Comparison of ENCODE assay signal across 21 cellular contexts in genomic region chr12:89325495-89325894, GRCh38. TPM values are rescaled to one million over a fixed set of nuclear protein-coding genes. Genes with fewer than 3 reads are reported as not detected.
A peak's percentile ranks its signal among the peaks of the same experiment; 100 is the strongest.
DNase-seq lines count a peak whose midpoint lies in the region; ATAC-seq and TF ChIP-seq lines count a peak whose summit lies in the region.
"Had no signal": no experiment of that assay in that cellular context is flagged by ENCODE, and none has a peak within 500 bp of the region (broad histone marks: within the 10 kb centered on the region; RNA-seq: fewer than 3 reads in every experiment).

No MANE protein-coding gene starts in this region.

- H2AFZ ChIP-seq in mesenchymal stem cell (ENCODE audit: low read depth, low read length): no peak overlapping the region
- H2AFZ ChIP-seq in parathyroid adenoma: peak overlapping the region; percentile 59
- H2AFZ ChIP-seq: PC-9 had no signal

- no peak overlapping the region for H2BK5ac ChIP-seq in mesenchymal stem cell (ENCODE audit: low read depth, low read length, poor library complexity, severe bottlenecking)

- no peak overlapping the region for H2BK15ac ChIP-seq in mesenchymal stem cell (ENCODE audit: low read depth, poor library complexity, severe bottlenecking)

- peaks cover 3% of the 10 kb centered on the region for H3K4me1 Mint-ChIP-seq in activated T-cell treated with anti-CD3 and anti-CD28 coated beads, Interleukin-2, amount 50 U/mL, for 4 hours (ENCODE audit: low read depth)

- H3K27ac ChIP-seq in C4-2B (peak overlapping the region; percentile 31; the same call in 1 of the 2 replicates), VCaP (peak overlapping the region; percentile 29), mesenchymal stem cell (ENCODE audit: low read length, poor library complexity, severe bottlenecking) (no peak overlapping the region), parathyroid adenoma (no peak overlapping the region)
- H3K27ac ChIP-seq: PC-9 had no signal

- H2AK5ac ChIP-seq in mesenchymal stem cell (ENCODE audit: low read length, severe bottlenecking): no peak overlapping the region

- H4K91ac ChIP-seq in mesenchymal stem cell (ENCODE audit: low read length): peak overlapping the region; percentile 0

- H3K4me1 ChIP-seq in mesenchymal stem cell (ENCODE audit: control insufficient read depth, insufficient read depth, low read depth, low read length): no peaks in the 10 kb centered on the region
- peaks cover 13% of the 10 kb centered on the region for H3K4me1 ChIP-seq in parathyroid adenoma

- TF ChIP-seq CTCF in C4-2B (conservative IDR thresholded peaks at IDR 0.05) (no peak), VCaP (conservative IDR thresholded peaks at IDR 0.05) (no peak), parathyroid adenoma (IDR thresholded peaks at IDR 0.05) (no peak)

- no peaks in the 10 kb centered on the region for H3K79me2 ChIP-seq in parathyroid adenoma

- WGBS in mesenchymal stem cell: 65% methylated on average over 3 of the region's 3 CpGs

- H2BK12ac ChIP-seq in mesenchymal stem cell (ENCODE audit: low read length in 2 of 2): peak overlapping the region; percentile 1 to 51

- no peak overlapping the region for H4K8ac ChIP-seq in mesenchymal stem cell (ENCODE audit: low read length)

- no peak overlapping the region for H3K14ac ChIP-seq in mesenchymal stem cell (ENCODE audit: low read length in 2 of 2)

- H3K9ac ChIP-seq in mesenchymal stem cell (ENCODE audit: low read length): no peak overlapping the region
- H3K9ac ChIP-seq in parathyroid adenoma: no peak overlapping the region

- H3K4me2 ChIP-seq in mesenchymal stem cell (ENCODE audit: low read length, poor library complexity, severe bottlenecking) (no peak overlapping the region), parathyroid adenoma (ENCODE audit: low read length) (no peak overlapping the region)
- H3K4me2 ChIP-seq: PC-9 had no signal

- peak overlapping the region; percentile 74 for H2BK120ac ChIP-seq in mesenchymal stem cell (ENCODE audit: low read depth, low read length)

- H3K36me3 ChIP-seq in mesenchymal stem cell (ENCODE audit: control insufficient read depth in 1 of 2, insufficient read depth in 2 of 2, low read depth in 1 of 2, low read length in 2 of 2) (no peaks in the 10 kb centered on the region), parathyroid adenoma (ENCODE audit: control insufficient read depth, insufficient read depth, low read length) (no peaks in the 10 kb centered on the region)
- H3K36me3 ChIP-seq: MG63 had no signal

- no peaks in the 10 kb centered on the region for H3K79me1 ChIP-seq in mesenchymal stem cell (replicated peaks; ENCODE audit: low read length, poor library complexity, severe bottlenecking)

- no peak overlapping the region for H3K23ac ChIP-seq in mesenchymal stem cell (ENCODE audit: low read length in 2 of 2)

- no peak for DNase-seq in mesenchymal stem cell
- no peak for DNase-seq in activated T-cell treated with anti-CD3 and anti-CD28 coated beads, Interleukin-2, amount 50 U/mL, for 4 hours
- DNase-seq in NCI-H2107 (lab: John Stamatoyannopoulos, UW): no peak
- DNase-seq: ACHN, AML-193, Caco-2, DMS53, Karpas-422, MG63, NCI-H1092, NCI-H146, NCI-H2081, NCI-H510A, NCI-H82, PC-9 had no signal

- H3K4me3 Mint-ChIP-seq in activated T-cell treated with anti-CD3 and anti-CD28 coated beads, Interleukin-2, amount 50 U/mL, for 4 hours: no peak overlapping the region

- peak overlapping the region in 1 of 2 experiments; percentile 61 for H3K4ac ChIP-seq in mesenchymal stem cell (ENCODE audit: low read depth in 1 of 2, low read length in 2 of 2)

- peaks cover 2% of the 10 kb centered on the region for H3K9me3 Mint-ChIP-seq in activated T-cell treated with anti-CD3 and anti-CD28 coated beads, Interleukin-2, amount 50 U/mL, for 4 hours

- H3K36me3 Mint-ChIP-seq in activated T-cell treated with anti-CD3 and anti-CD28 coated beads, Interleukin-2, amount 50 U/mL, for 4 hours (ENCODE audit: insufficient read depth): peaks cover 2% of the 10 kb centered on the region

- peak overlapping the region; percentile 3 to 16 for H3K18ac ChIP-seq in mesenchymal stem cell (ENCODE audit: low read depth in 1 of 2, low read length in 2 of 2)

- no peaks in the 10 kb centered on the region for H3K27me3 Mint-ChIP-seq in activated T-cell treated with anti-CD3 and anti-CD28 coated beads, Interleukin-2, amount 50 U/mL, for 4 hours (ENCODE audit: low read depth)

- H3K9me3 ChIP-seq in mesenchymal stem cell (ENCODE audit: control insufficient read depth, low read length): peaks cover 14% of the 10 kb centered on the region
- H3K9me3 ChIP-seq in parathyroid adenoma (ENCODE audit: control insufficient read depth, low read length): no peaks in the 10 kb centered on the region

- H3K4me3 ChIP-seq in mesenchymal stem cell (ENCODE audit: insufficient read depth in 1 of 2, low read depth in 1 of 2, low read length in 2 of 2) (no peak overlapping the region), parathyroid adenoma (ENCODE audit: low read depth, low read length) (no peak overlapping the region)
- H3K4me3 ChIP-seq: MG63, PC-9 had no signal

- ATAC-seq in GM21576 (IDR thresholded peaks at IDR 0.05; ENCODE audit: unreplicated experiment) (no peak), HG02763 (IDR thresholded peaks at IDR 0.05; ENCODE audit: unreplicated experiment) (no peak)
- no peak for ATAC-seq in activated T-cell treated with anti-CD3 and anti-CD28 coated beads, Interleukin-2, amount 50 U/mL, for 4 hours
- ATAC-seq: HCT116 had no signal

- H3K27me3 ChIP-seq in mesenchymal stem cell (ENCODE audit: control insufficient read depth in 1 of 2, insufficient read depth in 1 of 2, low read length in 2 of 2): no peaks in the 10 kb centered on the region
- H3K27me3 ChIP-seq in parathyroid adenoma (ENCODE audit: control insufficient read depth, insufficient read depth, low read length): no peaks in the 10 kb centered on the region
- H3K27me3 ChIP-seq: MG63 had no signal

RNA-seq across cellular contexts. Expression of gene DUSP6, which starts 26.8 kb away (rescaled TPM):
- polyA plus RNA-seq in mesenchymal stem cell (2013, experiment 1 of 2): 111 TPM
- 114 TPM for polyA plus RNA-seq in mesenchymal stem cell (2013, experiment 2 of 2)
- 100 to 1,000 TPM in 1 of 3 donors, 10 to 100 TPM in 2; 73.6 to 114 (median 74.4) TPM for total RNA-seq in activated T-cell treated with anti-CD3 and anti-CD28 coated beads, Interleukin-2, amount 50 U/mL, for 4 hours

Comparison
In these comparisons a context has a peak if more than half of its experiments do, and no peak if none do; other contexts are left out.
1. H3K27ac ChIP-seq: peak in C4-2B (single experiment) and VCaP (single experiment); none in mesenchymal stem cell (single experiment) and parathyroid adenoma (single experiment).